ENCODE assay signal across 8 cellular contexts in genomic region chr20:4038047-4038459, GRCh38. TPM values are rescaled to one million over a fixed set of nuclear protein-coding genes. Genes with fewer than 3 reads are reported as not detected.
DNase-seq lines count a peak whose midpoint lies in the region; ATAC-seq and TF ChIP-seq lines count a peak whose summit lies in the region.

No MANE protein-coding gene starts in this region.

- no peak for TF ChIP-seq CTCF in WTC11 (IDR thresholded peaks at IDR 0.05)
- TF ChIP-seq CTCF in cardiac fibroblast (IDR thresholded peaks at IDR 0.05; ENCODE audit: low read depth, low read length), result no peak
- TF ChIP-seq CTCF in BE2C (IDR thresholded peaks at IDR 0.05; ENCODE audit: low read depth, low read length), result no peak

- H3K36me3 ChIP-seq in GM23248 (ENCODE audit: low read depth) (no peaks in the 10 kb centered on the region), mesodermal cell (ENCODE audit: control insufficient read depth, insufficient read depth, low read length) (no peaks in the 10 kb centered on the region), BE2C (no peaks in the 10 kb centered on the region)

- no peaks in the 10 kb centered on the region for H3K9me2 ChIP-seq in GM23248 (ENCODE audit: insufficient read depth)

- H3K27ac ChIP-seq in GM23248 (peak overlapping the region; percentile 13; the same call in 1 of the 2 replicates), mesodermal cell (ENCODE audit: low read depth, low read length, severe bottlenecking) (peak overlapping the region; percentile 37)

- H3K27me3 ChIP-seq in GM23248 (replicated peaks; ENCODE audit: insufficient read depth) (no peaks in the 10 kb centered on the region), BE2C (no peaks in the 10 kb centered on the region)

- DNase-seq in GM04503 (ENCODE audit: low read depth) (peak; percentile 56), GM23248 (peak; percentile 87), LoVo (ENCODE audit: low spot score) (peak; percentile 85), WTC11 (ENCODE audit: low spot score) (peak; percentile 47), cardiac fibroblast (ENCODE audit: low read depth in 2 of 2) (peak; percentile 65 to 85), BE2C (no peak)
- DNase-seq in stimulated activated CD8-positive, alpha-beta memory T cell treated with anti-CD3 and anti-CD28 coated beads, Interleukin-7, amount 100 ng/mL, for 4 hours (ENCODE audit: low read depth in 2 of 2), result peak; percentile 65 to 66

- H4K20me1 ChIP-seq in GM23248 (ENCODE audit: insufficient read depth), result no peaks in the 10 kb centered on the region

- H2AFZ ChIP-seq in GM23248, result peak overlapping the region; percentile 70

- H3K4me2 ChIP-seq in GM23248 (ENCODE audit: unreplicated experiment), result peak overlapping the region; percentile 48

- no peak overlapping the region for H3K4me3 ChIP-seq in GM23248
- H3K4me3 ChIP-seq in cardiac fibroblast (replicated peaks in 1 of 2; ENCODE audit: low read depth in 2 of 2, low read length in 2 of 2), result no peak overlapping the region
- no peak overlapping the region for H3K4me3 ChIP-seq in mesodermal cell (ENCODE audit: extremely low read depth, insufficient read depth, low read length, poor library complexity, severe bottlenecking)
- H3K4me3 ChIP-seq in BE2C (ENCODE audit: low read depth, low read length), result no peak overlapping the region

- CTCF ChIA-PET in WTC11 (lab: Charles Lee), result interaction anchor here (0.6 to 2.4 kb wide), 4 partner anchors 12 to 160 kb away, joined by 5 to 7 read pairs (median 6); no protein-coding TSS in a partner anchor

- H3K4me1 Mint-ChIP-seq in WTC11, result peaks cover 37% of the 10 kb centered on the region

- peaks cover 14% of the 10 kb centered on the region; the same call in 1 of the 2 replicates for H3K27me3 Mint-ChIP-seq in WTC11 (ENCODE audit: low read depth)

- WGBS in GM23248 (ENCODE audit: low coverage in 1 of 2, low lambda C conversion rate in 2 of 2, missing lambda C conversion rate in 2 of 2), 2 experiments, result 15 to 20% methylated on average over 8 of the region's 8 CpGs
- WGBS in mesodermal cell (ENCODE audit: insufficient coverage in 2 of 2), 2 experiments, result 48 to 55% methylated on average over 8 of the region's 8 CpGs

- peaks cover 27% of the 10 kb centered on the region for H3K4me1 ChIP-seq in GM23248 (ENCODE audit: insufficient read depth)
- peaks cover 10% of the 10 kb centered on the region for H3K4me1 ChIP-seq in mesodermal cell (ENCODE audit: control insufficient read depth, insufficient read depth, low read length, poor library complexity, severe bottlenecking)
- no peaks in the 10 kb centered on the region; the same call in 1 of the 2 replicates for H3K4me1 ChIP-seq in BE2C

- H3K9me3 Mint-ChIP-seq in WTC11, result peaks cover 3% of the 10 kb centered on the region; the same call in 1 of the 2 replicates

- peak; percentile 66 for ATAC-seq in WTC11

- peaks cover 29% of the 10 kb centered on the region for H3F3A ChIP-seq in GM23248 (ENCODE audit: insufficient read depth)

- no peaks in the 10 kb centered on the region for H3K36me3 Mint-ChIP-seq in WTC11

- H3K9me3 ChIP-seq in GM23248 (ENCODE audit: low read depth), result no peaks in the 10 kb centered on the region
- H3K9me3 ChIP-seq in mesodermal cell (ENCODE audit: control insufficient read depth, low read length), result peaks cover 5% of the 10 kb centered on the region
- no peaks in the 10 kb centered on the region for H3K9me3 ChIP-seq in BE2C

- H3K9ac ChIP-seq in GM23248, result peak overlapping the region; percentile 20; the same call in 1 of the 2 replicates

- peak overlapping the region; percentile 12; the same call in 1 of the 2 replicates for H3K4me3 Mint-ChIP-seq in WTC11

- no peak overlapping the region; the same call in 1 of the 2 replicates for H3K27ac Mint-ChIP-seq in WTC11

- in situ Hi-C loops in GM23248 (cut with MboI), result no loop called here

- no peaks in the 10 kb centered on the region for H3K79me2 ChIP-seq in GM23248 (ENCODE audit: insufficient read depth)

- POLR2A ChIA-PET in WTC11 (lab: Charles Lee), result no interaction called here

TF ChIP-seq in WTC11, 78 proteins besides CTCF, POLR2A, EP300 and RAD21 (continues in another document):
- no peak for TF ChIP-seq STAT6 (CRISPR knock-in tag; conservative IDR thresholded peaks at IDR 0.05; ENCODE audit: low read depth)
- no peak for TF ChIP-seq NR2C2 (CRISPR knock-in tag; IDR thresholded peaks at IDR 0.05)
- no peak for TF ChIP-seq USF1 (CRISPR knock-in tag; IDR thresholded peaks at IDR 0.05)
- no peak for TF ChIP-seq HMGXB4 (CRISPR knock-in tag; IDR thresholded peaks at IDR 0.05)
- TF ChIP-seq AFF4 (CRISPR knock-in tag; IDR thresholded peaks at IDR 0.05; ENCODE audit: borderline replicate concordance), result no peak

RNA-seq across cellular contexts. Expression of gene RNF24, which starts 22.7 kb away (rescaled TPM):
- 20.1 and 24.7 TPM in 2 replicates for total RNA-seq in GM23248 (2014; rRNA removed; shearing (Covaris generic))
- 44.8 and 47.4 TPM in 2 replicates for polyA plus RNA-seq in GM23248 (2016; fragmentation: Nextera tagmentation; extraction: Ambion mirVana)
- 11.0 to 12.5 TPM (median 11.7 TPM) in 3 replicates for total RNA-seq in WTC11 (2021)
- 23.1 TPM for polyA plus RNA-seq in mesodermal cell (2013, experiment 1 of 2)
- polyA plus RNA-seq in mesodermal cell (2013, experiment 2 of 2), result 20.2 TPM
- 7.8 TPM for polyA plus RNA-seq in BE2C (2012; ENCODE audit: insufficient read depth, insufficient read length, low read depth)
